ENCODE assay signal across 14 cellular contexts in genomic region chr15:40003491-40003916, GRCh38.
"Had no signal": no experiment of that assay in that cellular context is flagged by ENCODE, and none has a peak within 500 bp of the region (broad histone marks: within the 10 kb centered on the region; RNA-seq: fewer than 3 reads in every experiment).

No MANE protein-coding gene starts in this region.

- H3K4me1 ChIP-seq: prostate gland, suprapubic skin, upper lobe of right lung had no signal

- H3K27me3 ChIP-seq: suprapubic skin, upper lobe of right lung had no signal

- H3K36me3 ChIP-seq: prostate gland had no signal

- H3K9me3 ChIP-seq: prostate gland, suprapubic skin, upper lobe of right lung had no signal

- H3K27ac ChIP-seq: prostate gland, suprapubic skin, upper lobe of right lung had no signal

- DNase-seq: activated CD4-positive, alpha-beta memory T cell treated with anti-CD3 and anti-CD28 coated beads for 36 hours; activated gamma-delta T cell treated with Interleukin-2 at 50 U/mL for 16 hours; activated naive CD8-positive, alpha-beta T cell treated with anti-CD3 and anti-CD28 coated beads, Interleukin-2, amount 10 ng/mL, durations not matched to agents 7 days and 5 days; activated T-cell treated with anti-CD3 and anti-CD28 coated beads, Interleukin-2, amount 50 U/mL, for 48 hours; anterior cingulate cortex; endodermal cell; hypothalamus; occipital lobe; stimulated activated naive CD8-positive, alpha-beta T cell treated with anti-CD3 and anti-CD28 coated beads, Interleukin-15, Interleukin-2, amounts not matched to agents 100 U/mL and 50 U/mL, for 24 hours; upper lobe of right lung had no signal

- ATAC-seq: natural killer cell treated with Interleukin-12 subunit alpha and Interleukin-12 subunit beta and Interleukin-15 and Interleukin-18, amount 100 ng/mL, for 72 hours; sciatic nerve; stimulated activated naive CD8-positive, alpha-beta T cell treated with anti-CD3 and anti-CD28 coated beads, Interleukin-15, Interleukin-2, amounts not matched to agents 100 U/mL and 50 U/mL, for 24 hours; upper lobe of right lung had no signal

- H3K4me3 ChIP-seq: prostate gland, suprapubic skin, upper lobe of right lung had no signal
